In the genomic region with DNA sequence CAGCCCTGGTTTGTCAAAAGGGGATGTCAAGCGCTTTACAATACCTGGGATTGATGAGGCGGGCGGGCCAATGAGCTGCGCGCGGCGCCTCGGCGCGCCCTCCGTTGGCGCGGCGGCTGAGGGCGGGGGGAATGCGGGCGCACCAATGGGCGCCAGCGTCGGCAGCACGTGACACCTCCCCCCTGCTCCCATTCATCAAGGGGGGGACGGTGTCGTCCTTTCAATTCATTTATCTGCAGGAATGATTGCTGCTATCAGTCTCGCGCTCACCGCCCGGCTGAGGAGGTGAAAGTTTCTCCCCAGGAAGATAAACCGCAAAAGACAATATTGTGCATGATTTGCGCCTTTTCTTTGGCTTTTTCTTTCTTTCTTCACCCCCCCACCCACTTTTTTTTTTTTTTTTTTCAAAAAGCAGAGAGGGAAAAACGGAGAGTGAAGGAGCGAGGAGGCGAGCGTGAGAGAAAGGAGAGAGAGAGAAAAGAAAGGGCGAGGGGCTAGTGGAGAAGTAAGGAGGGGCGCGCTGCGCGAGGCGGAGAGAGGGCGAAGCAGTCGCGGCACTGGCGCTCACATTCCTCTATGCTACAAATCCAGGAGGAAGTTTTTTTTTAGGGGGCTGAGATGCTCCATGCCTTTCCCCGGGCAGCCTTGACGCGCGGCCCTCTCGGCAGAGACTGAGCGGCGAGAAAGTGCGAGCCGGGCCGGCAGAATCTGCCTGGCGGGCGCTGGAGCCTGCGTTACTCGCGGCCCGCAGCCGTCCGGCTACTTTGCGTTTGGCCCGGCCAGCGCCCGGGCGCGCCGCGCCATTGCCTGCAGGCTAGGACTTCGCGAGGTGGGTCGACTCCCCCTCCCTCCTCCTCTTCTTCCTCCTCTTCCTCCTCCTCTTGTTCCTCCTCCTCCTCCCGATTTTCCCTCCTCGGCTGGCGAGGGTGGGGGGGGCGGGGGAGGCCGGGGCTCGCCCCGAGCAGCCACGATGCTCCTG, we compare ENCODE assay signal across 8 cellular contexts. TPM values are rescaled to one million over a fixed set of nuclear protein-coding genes. Genes with fewer than 3 reads are reported as not detected.
A peak's percentile ranks its signal among the peaks of the same experiment; 100 is the strongest.
DNase-seq lines count a peak whose midpoint lies in the region; ATAC-seq, FAIRE-seq and TF ChIP-seq lines count a peak whose summit lies in the region.

A gene (plus strand): TSS at position 223 of the 979 bp plus-strand sequence. CDS start 748 bp downstream, at position 971.

- H3K4me3 ChIP-seq in Loucy (ENCODE audit: low read length, poor library complexity, severe bottlenecking) (peak within 1 kb of the TSS; percentile 47), ectodermal cell (ENCODE audit: insufficient read depth, low read depth, low read length) (peak within 1 kb of the TSS; percentile 49)

- H3F3A ChIP-seq in Loucy (ENCODE audit: low read depth) = no peaks in the 10 kb centered on the region

- 0% methylated on average over 80 of the region's 80 CpGs for WGBS in ectodermal cell, 2 experiments

- H3K36me3 ChIP-seq in Loucy (ENCODE audit: insufficient read depth, low read length) (no peaks in the 10 kb centered on the region), ectodermal cell (ENCODE audit: control insufficient read depth, insufficient read depth, low read length) (no peaks in the 10 kb centered on the region)

- no peak for FAIRE-seq in RCC 7860 (lab: Jason Lieb, UNC)

- no peaks in the 10 kb centered on the region for H3K9me3 ChIP-seq in Loucy (ENCODE audit: insufficient read depth, low read depth, low read length)
- no peaks in the 10 kb centered on the region for H3K9me3 ChIP-seq in ectodermal cell (ENCODE audit: control insufficient read depth, low read length)

- H3K4me2 ChIP-seq in Loucy (ENCODE audit: low read depth, low read length, poor library complexity, severe bottlenecking) = peak within 1 kb of the TSS; percentile 51

- no peaks in the 10 kb centered on the region for H4K20me1 ChIP-seq in Loucy (ENCODE audit: insufficient read depth, low read length, poor library complexity, severe bottlenecking)

- no peak within 1 kb of the TSS for H3K9ac ChIP-seq in Loucy (ENCODE audit: low read depth, low read length, poor library complexity, severe bottlenecking)

- no peak for TF ChIP-seq CTCF in Loucy (conservative IDR thresholded peaks at IDR 0.05; ENCODE audit: low read length)

- no peaks in the 10 kb centered on the region for H3K9me2 ChIP-seq in Loucy (replicated peaks; ENCODE audit: low read depth, low read length)

- H3K4me1 ChIP-seq in Loucy (ENCODE audit: insufficient read depth, low read length, poor library complexity, severe bottlenecking) (peaks cover 7% of the 10 kb centered on the region), ectodermal cell (ENCODE audit: control insufficient read depth, insufficient read depth, low read length) (peaks cover 38% of the 10 kb centered on the region)

- ATAC-seq in HG03565 (IDR thresholded peaks at IDR 0.05; ENCODE audit: unreplicated experiment) = no peak

- 0 out of 2 replicates have a peak within 1 kb of the TSS, but pooled peaks have one; percentile 3 for H2AFZ ChIP-seq in Loucy (ENCODE audit: low read length)

- peaks cover 6% of the 10 kb centered on the region for H3K27me3 ChIP-seq in Loucy (ENCODE audit: insufficient read depth, low read length, poor library complexity, severe bottlenecking)
- peaks cover 99% of the 10 kb centered on the region for H3K27me3 ChIP-seq in ectodermal cell (ENCODE audit: control insufficient read depth, insufficient read depth, low read length, poor library complexity, severe bottlenecking)

- no peaks in the 10 kb centered on the region for H3K79me2 ChIP-seq in Loucy (ENCODE audit: insufficient read depth, low read length)

- DNase-seq in C1 segment of cervical spinal cord (lab: John Stamatoyannopoulos, UW) (peak in 10 of 14 donors; percentile 23 to 98 (median 64)), non-pigmented ciliary epithelial cell (ENCODE audit: low read depth) (peak; percentile 52), RCC 7860 (ENCODE audit: low spot score) (no peak), NCI-H1694 (lab: John Stamatoyannopoulos, UW) (no peak), activated gamma-delta T cell (lab: John Stamatoyannopoulos, UW) (no peak)

- H3K27ac ChIP-seq in ectodermal cell (ENCODE audit: insufficient read depth, low read depth, low read length, poor library complexity, severe bottlenecking) = peak within 1 kb of the TSS; percentile 75

RNA-seq across cellular contexts. Expression of the gene that starts here (rescaled TPM):
- 58.5 TPM for polyA plus RNA-seq in ectodermal cell (2013, experiment 1 of 4)
- 54.0 TPM for polyA plus RNA-seq in ectodermal cell (2013, experiment 2 of 4)
- polyA plus RNA-seq in ectodermal cell (2013, experiment 3 of 4) = 71.2 TPM
- 92.7 TPM for polyA plus RNA-seq in ectodermal cell (2013, experiment 4 of 4)

Comparison
In these comparisons a context has a peak if more than half of its experiments do, and no peak if none do; other contexts are left out.
1. DNase-seq: peak in C1 segment of cervical spinal cord (10 of 14) and non-pigmented ciliary epithelial cell (single experiment); none in RCC 7860 (single experiment), NCI-H1694 (single experiment) and activated gamma-delta T cell (single experiment).